8 cellular contexts compared by ENCODE assay signal in the genomic region with DNA sequence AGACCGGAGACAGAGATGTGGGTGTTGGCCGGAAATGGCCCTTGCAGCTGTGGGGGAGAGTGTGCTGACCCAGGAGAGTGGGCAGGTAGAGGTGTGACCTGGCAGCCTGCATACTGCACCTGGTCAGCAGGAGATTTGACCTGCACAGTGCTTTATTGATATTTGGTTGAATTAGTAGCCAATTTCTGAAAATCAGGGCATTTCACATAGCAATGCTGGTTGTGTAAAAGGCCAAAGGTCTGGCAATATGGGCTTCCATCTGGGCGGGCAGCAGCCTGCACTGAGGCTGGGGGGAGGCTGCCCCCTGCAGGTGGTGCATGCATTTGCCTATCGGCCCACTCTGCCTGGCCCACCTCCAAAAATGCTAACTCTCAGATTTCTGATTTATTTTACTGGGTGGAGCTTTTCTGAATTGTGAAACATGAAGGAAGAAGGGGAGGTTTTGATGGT. TPM values are rescaled to one million over a fixed set of nuclear protein-coding genes. Genes with fewer than 3 reads are reported as not detected.
DNase-seq lines count a peak whose midpoint lies in the region; ATAC-seq, FAIRE-seq and TF ChIP-seq lines count a peak whose summit lies in the region.

No MANE protein-coding gene starts in this region.

- H3K27ac ChIP-seq in A673 (ENCODE audit: low read depth, low read length, poor library complexity, severe bottlenecking), result no peak overlapping the region
- H3K27ac ChIP-seq in endothelial cell of umbilical vein (ENCODE audit: insufficient read depth, low read depth, low read length), result no peak overlapping the region
- H3K27ac ChIP-seq in neuronal stem cell (replicated peaks; ENCODE audit: low read length), result no peak overlapping the region

- no peaks in the 10 kb centered on the region for H4K20me1 ChIP-seq in endothelial cell of umbilical vein (replicated peaks; ENCODE audit: control insufficient read depth, extremely low read depth, insufficient read depth, low read length)

- BruUV-seq in A673 (replicated peaks; lab: Mats Ljungman, UMichigan) (no TSS peak), endothelial cell of umbilical vein (replicated peaks; lab: Mats Ljungman, UMichigan) (no TSS peak)

- no peak overlapping the region for H3K9ac ChIP-seq in endothelial cell of umbilical vein (replicated peaks; ENCODE audit: extremely low read depth, insufficient read depth, low read length)
- no peak overlapping the region for H3K9ac ChIP-seq in neuronal stem cell (ENCODE audit: low read depth, low read length, poor library complexity)

- H4K91ac ChIP-seq in neuronal stem cell (ENCODE audit: low read depth, low read length, poor library complexity), result no peak overlapping the region

- FAIRE-seq in endothelial cell of umbilical vein (lab: Jason Lieb, UNC), result peak; percentile 62

- H3K79me1 ChIP-seq in neuronal stem cell (ENCODE audit: low read depth, low read length), result no peaks in the 10 kb centered on the region

- no peak overlapping the region for H2BK5ac ChIP-seq in neuronal stem cell (ENCODE audit: low read length)

- dilution Hi-C loops in endothelial cell of umbilical vein (cut with MboI; ENCODE audit: extremely low pct_ligation_motif_present, low sequenced_read_pairs), result no loop called here

- no peaks in the 10 kb centered on the region for H3K9me1 ChIP-seq in endothelial cell of umbilical vein (replicated peaks; ENCODE audit: control insufficient read depth, extremely low read depth, insufficient read depth, low read length)

- no peak overlapping the region for H3K18ac ChIP-seq in neuronal stem cell (ENCODE audit: low read length)

- H2BK12ac ChIP-seq in neuronal stem cell (ENCODE audit: low read length), result no peak overlapping the region

- no peak overlapping the region for H2BK15ac ChIP-seq in neuronal stem cell (ENCODE audit: low read length)

- H3K27me3 ChIP-seq in A673 (replicated peaks; ENCODE audit: insufficient read depth, low read depth, low read length, poor library complexity) (no peaks in the 10 kb centered on the region), endothelial cell of umbilical vein (ENCODE audit: control insufficient read depth in 2 of 2, insufficient read depth in 2 of 2, low read length in 2 of 2) (no peaks in the 10 kb centered on the region), neuronal stem cell (ENCODE audit: control insufficient read depth in 3 of 3, insufficient read depth in 3 of 3, low read depth in 1 of 3, low read length in 3 of 3) (no peaks in the 10 kb centered on the region)

- CTCF ChIA-PET in A673 (lab: Charles Lee) (no interaction called here), endothelial cell of umbilical vein (lab: Charles Lee) (interaction anchor here (0.6 to 2.9 kb wide), 13 partner anchors 24 to 257 kb away, joined by 3 to 18 read pairs (median 4); no protein-coding TSS in a partner anchor)

- no peak overlapping the region for H2AK5ac ChIP-seq in neuronal stem cell (ENCODE audit: low read depth, low read length)

- no peaks in the 10 kb centered on the region for H3K79me2 ChIP-seq in endothelial cell of umbilical vein (ENCODE audit: control insufficient read depth, insufficient read depth, low read length)

- no peak overlapping the region for H2BK120ac ChIP-seq in neuronal stem cell (ENCODE audit: low read depth, low read length)

- H3K4me3 ChIP-seq in A673 (ENCODE audit: low read depth, low read length, poor library complexity, severe bottlenecking) (no peak overlapping the region), endothelial cell of umbilical vein (replicated peaks in 1 of 3; ENCODE audit: insufficient read depth in 1 of 3, low read depth in 1 of 3, low read length in 3 of 3) (no peak overlapping the region), neuronal stem cell (ENCODE audit: low read length in 2 of 2) (no peak overlapping the region)

- peaks cover 16% of the 10 kb centered on the region for H3K9me3 ChIP-seq in A673 (ENCODE audit: low read depth, low read length, poor library complexity, severe bottlenecking)
- H3K9me3 ChIP-seq in endothelial cell of umbilical vein (replicated peaks; ENCODE audit: control insufficient read depth, insufficient read depth, low read length), result peaks cover 2% of the 10 kb centered on the region
- peaks cover 0 to 6% of the 10 kb centered on the region in 2 donors for H3K9me3 ChIP-seq in neuronal stem cell (replicated peaks in 1 of 2; ENCODE audit: control insufficient read depth in 2 of 2, insufficient read depth in 1 of 2, low read depth in 1 of 2, low read length in 2 of 2)

- no CpG with 5 or more reads among the region's 4 CpGs for WGBS in neuronal stem cell (ENCODE audit: extremely low coverage in 2 of 2, insufficient read length in 2 of 2, insufficient replicate concordance in 1 of 2), 2 donors

- no peak for TF ChIP-seq POLR2A in endothelial cell of umbilical vein (IDR thresholded peaks at IDR 0.05; ENCODE audit: low read depth, low read length)

- H3K4me2 ChIP-seq in endothelial cell of umbilical vein (ENCODE audit: insufficient read depth, low read length), result no peak overlapping the region
- no peak overlapping the region for H3K4me2 ChIP-seq in neuronal stem cell (ENCODE audit: insufficient read depth, low read length, poor library complexity, severe bottlenecking)

- H3K36me3 ChIP-seq in A673 (ENCODE audit: insufficient read depth, low read length, poor library complexity, severe bottlenecking) (no peaks in the 10 kb centered on the region), endothelial cell of umbilical vein (ENCODE audit: control insufficient read depth in 2 of 2, extremely low read depth in 1 of 2, insufficient read depth in 2 of 2, low read length in 2 of 2) (no peaks in the 10 kb centered on the region), neuronal stem cell (replicated peaks in 1 of 2; ENCODE audit: control insufficient read depth in 2 of 2, insufficient read depth in 2 of 2, low read length in 2 of 2) (no peaks in the 10 kb centered on the region)

- POLR2A ChIA-PET in A673 (lab: Charles Lee; ENCODE audit: low non-redundant PET) (no interaction called here), endothelial cell of umbilical vein (lab: Charles Lee) (no interaction called here)

- H3K4me1 ChIP-seq in A673 (ENCODE audit: insufficient read depth, low read length, poor library complexity, severe bottlenecking), result peaks cover 3% of the 10 kb centered on the region
- H3K4me1 ChIP-seq in endothelial cell of umbilical vein (ENCODE audit: control insufficient read depth, extremely low read depth, insufficient read depth, low read length), result no peaks in the 10 kb centered on the region
- H3K4me1 ChIP-seq in neuronal stem cell (ENCODE audit: control insufficient read depth in 2 of 2, insufficient read depth in 1 of 2, low read depth in 1 of 2, low read length in 2 of 2), result peaks cover 0 to 4% of the 10 kb centered on the region in 2 donors

- H4K8ac ChIP-seq in neuronal stem cell (ENCODE audit: low read depth, low read length), result no peak overlapping the region

- H2AFZ ChIP-seq in endothelial cell of umbilical vein (ENCODE audit: low read depth, low read length) (no peak overlapping the region), neuronal stem cell (ENCODE audit: low read length) (no peak overlapping the region)

- peak; percentile 47 for DNase-seq in A673 (ENCODE audit: low spot score)
- no peak for DNase-seq in GM10266 (ENCODE audit: extremely low spot score)
- DNase-seq in OCI-M1 (lab: John Stamatoyannopoulos, UW), result peak; percentile 71
- peak; percentile 35 for DNase-seq in endothelial cell of umbilical vein (ENCODE audit: low read depth, low spot score)
- peak; percentile 18 for DNase-seq in neuronal stem cell (ENCODE audit: low spot score)

- peak; percentile 70 for TF ChIP-seq CTCF in A673 (conservative IDR thresholded peaks at IDR 0.05; ENCODE audit: low read depth, low read length)
- peak; percentile 29 for TF ChIP-seq CTCF in GM10266 (IDR thresholded peaks at IDR 0.05; ENCODE audit: control insufficient read depth, insufficient read depth, low read depth, missing control alignments)
- peak; percentile 73 to 82 for TF ChIP-seq CTCF in endothelial cell of umbilical vein (IDR thresholded peaks at IDR 0.05; ENCODE audit: extremely low read depth in 1 of 2, insufficient read depth in 1 of 2, low read depth in 1 of 2, low read length in 2 of 2)

- H3K23ac ChIP-seq in neuronal stem cell (ENCODE audit: low read depth, low read length, poor library complexity), result no peak overlapping the region

- no peak overlapping the region for H3K4ac ChIP-seq in neuronal stem cell (ENCODE audit: low read length)

- intact Hi-C loops in A673 (cut with micrococcal nuclease; ENCODE audit: unreplicated experiment), result no loop called here
- intact Hi-C loops in endothelial cell of umbilical vein (cut with micrococcal nuclease), result loop anchor here (1.0 kb wide), 4 partner anchors 134 to 256 kb away; no protein-coding TSS in a partner anchor

- H3K14ac ChIP-seq in neuronal stem cell (ENCODE audit: low read length), result no peak overlapping the region

- ATAC-seq in HG03565 (IDR thresholded peaks at IDR 0.05; ENCODE audit: unreplicated experiment) (no peak), GM19455 (IDR thresholded peaks at IDR 0.05; ENCODE audit: unreplicated experiment) (no peak), GM21786 (IDR thresholded peaks at IDR 0.05; ENCODE audit: unreplicated experiment) (no peak)

TF ChIP-seq in endothelial cell of umbilical vein, 7 proteins besides CTCF, POLR2A, EP300 and RAD21 (continues in another document):
- no peak for TF ChIP-seq POLR2AphosphoS5 (IDR thresholded peaks at IDR 0.05; ENCODE audit: insufficient read depth, low read depth, low read length)
- TF ChIP-seq, protein P1, sequence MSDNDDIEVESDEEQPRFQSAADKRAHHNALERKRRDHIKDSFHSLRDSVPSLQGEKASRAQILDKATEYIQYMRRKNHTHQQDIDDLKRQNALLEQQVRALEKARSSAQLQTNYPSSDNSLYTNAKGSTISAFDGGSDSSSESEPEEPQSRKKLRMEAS (IDR thresholded peaks at IDR 0.05; ENCODE audit: insufficient read depth, insufficient read length), result no peak
- TF ChIP-seq GATA2 (IDR thresholded peaks at IDR 0.05; ENCODE audit: insufficient read depth, insufficient read length, low read depth, low read length), result no peak
- TF ChIP-seq MYC (IDR thresholded peaks at IDR 0.05; ENCODE audit: low read depth, low read length), result no peak
- no peak for TF ChIP-seq FOS (IDR thresholded peaks at IDR 0.05; ENCODE audit: borderline replicate concordance, insufficient read depth, low read length)
- no peak for TF ChIP-seq EZH2 (IDR thresholded peaks at IDR 0.05; ENCODE audit: borderline replicate concordance, low read depth, low read length, severe bottlenecking)

RNA-seq across cellular contexts. Expression of a gene that starts 9.4 kb away (rescaled TPM):
- total RNA-seq in A673 (2021) (0.39 and 0.90 TPM in 2 replicates), endothelial cell of umbilical vein (60.2 and 60.9 TPM in 2 replicates)
- polyA plus RNA-seq in endothelial cell of umbilical vein, result 23.3 and 30.7 TPM in 2 replicates
- 34.5 TPM in 2 replicates for polyA plus RNA-seq in endothelial cell of umbilical vein (2011; cell fraction: cytosol; rRNA removed)
- polyA plus RNA-seq in endothelial cell of umbilical vein (2011; cell fraction: nucleus; rRNA removed), result 20.1 and 28.9 TPM in 2 replicates
- 39.7 and 61.6 TPM in 2 replicates for polyA plus RNA-seq in endothelial cell of umbilical vein (2012)
- polyA minus RNA-seq in endothelial cell of umbilical vein, result 58.9 and 59.2 TPM in 2 replicates
- polyA minus RNA-seq in endothelial cell of umbilical vein (2011; cell fraction: cytosol; rRNA and poly(A)+ RNA removed), result 15.8 TPM
- polyA minus RNA-seq in endothelial cell of umbilical vein (2011; cell fraction: nucleus; rRNA and poly(A)+ RNA removed), result 22.9 and 25.8 TPM in 2 replicates
- polyA plus RNA-seq in neuronal stem cell (2013, experiment 1 of 2), result 0.25 TPM
- polyA plus RNA-seq in neuronal stem cell (2013, experiment 2 of 2), result 0.44 TPM

Comparison
In these comparisons a context has a peak if more than half of its experiments do, and no peak if none do; other contexts are left out.
1. RNA of a gene that starts 9.4 kb away (total RNA-seq): 60.2 to 60.9 TPM in endothelial cell of umbilical vein; 0.39 to 0.90 TPM in A673; every median in the first group is over 10 times any median in the second.
2. Peak in every context shown above with its lines, with median percentiles within 50 percentile points of each other: CTCF ChIP-seq.